14 cellular contexts compared by ENCODE assay signal in genomic region chr10:4595920-4596319, GRCh38.
"Had no signal": no experiment of that assay in that cellular context is flagged by ENCODE, and none has a peak within 500 bp of the region (broad histone marks: within the 10 kb centered on the region; RNA-seq: fewer than 3 reads in every experiment).

No MANE protein-coding gene starts in this region.

- H3K27me3 ChIP-seq: tibial artery, vagina had no signal

- H3K4me1 Mint-ChIP-seq: immature natural killer cell; naive thymus-derived CD8-positive, alpha-beta T cell had no signal

- H3K36me3 ChIP-seq: tibial artery, vagina had no signal

- H3K4me3 ChIP-seq: lung, smooth muscle cell, tibial artery, vagina had no signal

- DNase-seq: activated CD4-positive, alpha-beta T cell treated with anti-CD3 and anti-CD28 coated beads, Interleukin-2, amount 50 U/mL, for 4 hours; activated effector memory CD4-positive, alpha-beta T cell treated with anti-CD3 and anti-CD28 coated beads, Interleukin-2, amount 50 U/mL, for 16 hours; activated T-cell treated with anti-CD3 and anti-CD28 coated beads, Interleukin-2, amount 50 U/mL, for 1 hour; anterior cingulate cortex; immature natural killer cell; left cardiac atrium; naive thymus-derived CD8-positive, alpha-beta T cell; nucleus accumbens; right cardiac atrium; tibial artery had no signal

- H3K36me3 Mint-ChIP-seq: activated naive CD8-positive, alpha-beta T cell; immature natural killer cell; naive thymus-derived CD8-positive, alpha-beta T cell had no signal

- H3K27ac ChIP-seq: tibial artery, vagina had no signal

- H3K27me3 Mint-ChIP-seq: activated naive CD8-positive, alpha-beta T cell had no signal

- H3K4me2 ChIP-seq: smooth muscle cell had no signal

- H3K4me3 Mint-ChIP-seq: activated naive CD8-positive, alpha-beta T cell; immature natural killer cell; naive thymus-derived CD8-positive, alpha-beta T cell had no signal

- H3K9me3 Mint-ChIP-seq: naive thymus-derived CD8-positive, alpha-beta T cell had no signal

- H3K4me1 ChIP-seq: tibial artery, vagina had no signal

- H3K9me3 ChIP-seq: tibial artery, vagina had no signal

- H3K27ac Mint-ChIP-seq: activated naive CD8-positive, alpha-beta T cell; immature natural killer cell; naive thymus-derived CD8-positive, alpha-beta T cell had no signal

- ATAC-seq: left cardiac atrium; naive thymus-derived CD8-positive, alpha-beta T cell; right cardiac atrium had no signal
